In genomic region chr7:98458090-98458875, GRCh38 we compare ENCODE assay signal across 20 cellular contexts. TPM values are rescaled to one million over a fixed set of nuclear protein-coding genes. Genes with fewer than 3 reads are reported as not detected.
DNase-seq lines count a peak whose midpoint lies in the region; ATAC-seq, FAIRE-seq and TF ChIP-seq lines count a peak whose summit lies in the region.
"Had no signal": no experiment of that assay in that cellular context is flagged by ENCODE, and none has a peak within 500 bp of the region (broad histone marks: within the 10 kb centered on the region; RNA-seq: fewer than 3 reads in every experiment).

No MANE protein-coding gene starts in this region.

- TF ChIP-seq CTCF in Calu3 (IDR thresholded peaks at IDR 0.05; ENCODE audit: unreplicated experiment) (no peak), IMR-90 (conservative IDR thresholded peaks at IDR 0.05; ENCODE audit: low read depth, low read length) (no peak), H1 (IDR thresholded peaks at IDR 0.05; ENCODE audit: control extremely low read depth in 1 of 3, insufficient read depth in 1 of 3, low read depth in 1 of 3, low read length in 3 of 3) (no peak), ascending aorta (IDR thresholded peaks at IDR 0.05) (no peak), coronary artery (IDR thresholded peaks at IDR 0.05) (no peak)
- no peak for TF ChIP-seq CTCF in CD4-positive, alpha-beta T cell (IDR thresholded peaks at IDR 0.05)

- H2BK20ac ChIP-seq in IMR-90 (ENCODE audit: low read depth, low read length) = no peak overlapping the region
- no peak overlapping the region for H2BK20ac ChIP-seq in H1 (ENCODE audit: low read length)

- DNase-seq in Calu3 (peak; percentile 3), IMR-90 (no peak), SJCRH30 (peak; percentile 26 to 59), H1 (ENCODE audit: low read depth in 1 of 2, low spot score in 2 of 2) (no peak), ascending aorta (ENCODE audit: low spot score in 2 of 2) (no peak), coronary artery (ENCODE audit: low spot score) (no peak)
- no peak for DNase-seq in activated CD8-positive, alpha-beta memory T cell treated with anti-CD3 and anti-CD28 coated beads, Interleukin-2, amount 10 ng/mL, durations not matched to agents 7 days and 5 days
- no peak for DNase-seq in CD4-positive, alpha-beta T cell
- DNase-seq: H9, HFFc6, MV-4-11, NCI-H226, SW 1271, T-helper 17 cell had no signal

- WGBS in IMR-90 (ENCODE audit: extremely low coverage in 2 of 2, insufficient read length in 1 of 2), 2 experiments = 47% methylated on average over 8 of the region's 16 CpGs; no CpG with 5 or more reads in 1 of the 2 experiments
- WGBS in H1 (ENCODE audit: extremely low coverage in 1 of 2, insufficient coverage in 1 of 2, insufficient read length in 1 of 2, insufficient replicate concordance in 2 of 2, low coverage in 1 of 2, low lambda C conversion rate in 2 of 2, missing lambda C conversion rate in 1 of 2), 2 experiments = 95% methylated on average over 16 of the region's 16 CpGs; no CpG with 5 or more reads in 1 of the 2 experiments

- POLR2A ChIA-PET in IMR-90 (lab: Charles Lee; ENCODE audit: unreplicated experiment) (no interaction called here), H1 (lab: Charles Lee; ENCODE audit: partially characterized antibody) (interaction anchor here (0.8 to 1.1 kb wide), 2 partner anchors 16 to 159 kb away, joined by 3 read pairs; partner anchors contain the start of gene NPTX2)
- POLR2A ChIA-PET in CD4-positive, alpha-beta T cell (lab: Charles Lee) = no interaction called here

- BruUV-seq in Calu3 (replicated peaks; lab: Mats Ljungman, UMichigan) = no TSS peak
- BruUV-seq in IMR-90 (replicated peaks; lab: Mats Ljungman, UMichigan) = no TSS peak

- H3K27me3 ChIP-seq in IMR-90 (ENCODE audit: control insufficient read depth, insufficient read depth, low read length) = no peaks in the 10 kb centered on the region; the same call in 1 of the 2 replicates
- no peaks in the 10 kb centered on the region for H3K27me3 ChIP-seq in SJCRH30
- no peaks in the 10 kb centered on the region; a peak in 1 of 7 replicates for H3K27me3 ChIP-seq in H1 (replicated peaks in 1 of 4; ENCODE audit: control insufficient read depth in 3 of 4, extremely low read depth in 1 of 4, insufficient read depth in 3 of 4, low read length in 3 of 4)
- no peaks in the 10 kb centered on the region for H3K27me3 ChIP-seq in ascending aorta
- peaks cover 3% of the 10 kb centered on the region for H3K27me3 ChIP-seq in CD4-positive, alpha-beta T cell (ENCODE audit: control insufficient read depth, insufficient read depth, low read length)

- H3K9me1 ChIP-seq in IMR-90 (ENCODE audit: insufficient read depth, low read length) = no peaks in the 10 kb centered on the region

- no peak overlapping the region for H3K56ac ChIP-seq in IMR-90 (ENCODE audit: extremely low read depth, insufficient read depth, low read length)
- H3K56ac ChIP-seq in H1 (replicated peaks; ENCODE audit: insufficient read length, low read depth, low read length) = no peak overlapping the region

- TF ChIP-seq POLR2A in IMR-90 (IDR thresholded peaks at IDR 0.05; ENCODE audit: low read depth, low read length) = no peak
- no peak for TF ChIP-seq POLR2A in H1 (IDR thresholded peaks at IDR 0.05; ENCODE audit: control extremely low read depth in 1 of 2, low read depth in 2 of 2, low read length in 2 of 2)

- H3K9ac ChIP-seq in IMR-90 (ENCODE audit: low read depth, low read length) (no peak overlapping the region), H1 (replicated peaks in 1 of 4; ENCODE audit: extremely low read depth in 1 of 4, low read depth in 3 of 4, low read length in 3 of 4) (no peak overlapping the region)
- H3K9ac ChIP-seq: KMS-11 had no signal

- H3K27me3 Mint-ChIP-seq in Calu3 (ENCODE audit: unreplicated experiment) = peaks cover 9% of the 10 kb centered on the region
- H3K27me3 Mint-ChIP-seq in activated CD8-positive, alpha-beta memory T cell treated with anti-CD3 and anti-CD28 coated beads, Interleukin-2, amount 10 ng/mL, durations not matched to agents 7 days and 5 days = no peaks in the 10 kb centered on the region
- H3K27me3 Mint-ChIP-seq in CD4-positive, alpha-beta T cell = no peaks in the 10 kb centered on the region

- H2BK120ac ChIP-seq in IMR-90 (ENCODE audit: low read depth, low read length) (no peak overlapping the region), H1 (replicated peaks; ENCODE audit: low read depth, low read length) (no peak overlapping the region)

- H3K36me3 ChIP-seq in IMR-90 (ENCODE audit: control insufficient read depth, insufficient read depth, low read length) (no peaks in the 10 kb centered on the region), SJCRH30 (no peaks in the 10 kb centered on the region), H1 (ENCODE audit: control insufficient read depth in 2 of 4, insufficient read depth in 4 of 4, low read length in 3 of 4) (no peaks in the 10 kb centered on the region), ascending aorta (no peaks in the 10 kb centered on the region)

- CTCF ChIA-PET in Calu3 (lab: Charles Lee) = interaction anchor here (0.6 kb wide), 2 partner anchors 55 to 373 kb away, joined by 3 read pairs; no protein-coding TSS in a partner anchor
- CTCF ChIA-PET in IMR-90 (lab: Yijun Ruan, JAX) = no interaction called here
- CTCF ChIA-PET in H1 (lab: Charles Lee; ENCODE audit: partially characterized antibody) = interaction anchor here (1.2 to 2.7 kb wide), 3 partner anchors 14 to 383 kb away, joined by 3 to 8 read pairs (median 3); no protein-coding TSS in a partner anchor
- CTCF ChIA-PET in activated CD8-positive, alpha-beta memory T cell treated with anti-CD3 and anti-CD28 coated beads, Interleukin-2, amount 10 ng/mL, durations not matched to agents 7 days and 5 days (lab: Charles Lee) = no interaction called here
- CTCF ChIA-PET in CD4-positive, alpha-beta T cell (lab: Charles Lee) = no interaction called here

- H3K14ac ChIP-seq in IMR-90 (replicated peaks; ENCODE audit: low read depth, low read length) = no peak overlapping the region
- H3K14ac ChIP-seq in H1 (ENCODE audit: insufficient read length) = no peak overlapping the region

- H4K5ac ChIP-seq in IMR-90 (ENCODE audit: low read depth, low read length) (no peak overlapping the region), H1 (ENCODE audit: insufficient read length, low read depth, low read length) (no peak overlapping the region)

- H3K18ac ChIP-seq in IMR-90 (ENCODE audit: low read depth, low read length) = no peak overlapping the region
- H3K18ac ChIP-seq in H1 (ENCODE audit: extremely low read depth, low read length) = no peak overlapping the region

- TF ChIP-seq RAD21 in IMR-90 (IDR thresholded peaks at IDR 0.05; ENCODE audit: low read length) (no peak), H1 (IDR thresholded peaks at IDR 0.05 in 1 of 2, conservative IDR thresholded peaks at IDR 0.05 in 1 of 2; ENCODE audit: low read depth in 2 of 2, low read length in 2 of 2) (no peak)

- no peak overlapping the region for H3K4me2 ChIP-seq in IMR-90 (ENCODE audit: low read depth, low read length)
- no peak overlapping the region for H3K4me2 ChIP-seq in H1 (ENCODE audit: insufficient read depth in 1 of 2, low read depth in 2 of 2, low read length in 2 of 2)
- H3K4me2 ChIP-seq: KMS-11 had no signal

- intact Hi-C loops in Calu3 (cut with micrococcal nuclease; ENCODE audit: unreplicated experiment) = no loop called here
- intact Hi-C loops in IMR-90 (cut with micrococcal nuclease) = no loop called here
- intact Hi-C loops in ascending aorta (cut with DNase I) = no loop called here
- intact Hi-C loops in CD4-positive, alpha-beta T cell (cut with DNase I, micrococcal nuclease) = no loop called here

- H3K79me1 ChIP-seq in IMR-90 (ENCODE audit: low read depth in 1 of 2, low read length in 2 of 2) (no peaks in the 10 kb centered on the region), H1 (ENCODE audit: low read depth, low read length) (no peaks in the 10 kb centered on the region)

- H3K9me3 ChIP-seq in IMR-90 (ENCODE audit: control insufficient read depth, insufficient read depth, low read length) (no peaks in the 10 kb centered on the region), SJCRH30 (replicated peaks) (no peaks in the 10 kb centered on the region), H1 (ENCODE audit: insufficient read depth in 2 of 2, low read depth in 1 of 2, low read length in 1 of 2) (peaks cover 5 to 6% of the 10 kb centered on the region in 2 experiments; a peak in 2 of 4 replicates), ascending aorta (no peaks in the 10 kb centered on the region)
- no peaks in the 10 kb centered on the region for H3K9me3 ChIP-seq in CD4-positive, alpha-beta T cell (ENCODE audit: control insufficient read depth, low read length)

- ATAC-seq in IMR-90 (ENCODE audit: low read depth) = no peak
- no peak for ATAC-seq in activated CD8-positive, alpha-beta memory T cell treated with anti-CD3 and anti-CD28 coated beads, Interleukin-2, amount 10 ng/mL, durations not matched to agents 7 days and 5 days
- no peak for ATAC-seq in CD4-positive, alpha-beta T cell (ENCODE audit: poor library complexity)
- ATAC-seq: Right ventricle myocardium inferior, T-helper 17 cell had no signal

- H3K9me3 Mint-ChIP-seq in Calu3 (ENCODE audit: low read depth, unreplicated experiment) = no peaks in the 10 kb centered on the region
- no peaks in the 10 kb centered on the region for H3K9me3 Mint-ChIP-seq in activated CD8-positive, alpha-beta memory T cell treated with anti-CD3 and anti-CD28 coated beads, Interleukin-2, amount 10 ng/mL, durations not matched to agents 7 days and 5 days (ENCODE audit: low read depth)
- H3K9me3 Mint-ChIP-seq in CD4-positive, alpha-beta T cell = no peaks in the 10 kb centered on the region

- H3K27ac ChIP-seq in IMR-90 (ENCODE audit: insufficient read depth, low read length) = no peak overlapping the region
- no peak overlapping the region for H3K27ac ChIP-seq in SJCRH30
- no peak overlapping the region for H3K27ac ChIP-seq in H1 (ENCODE audit: low read depth, low read length)
- no peak overlapping the region for H3K27ac ChIP-seq in ascending aorta
- H3K27ac ChIP-seq in coronary artery = no peak overlapping the region
- H3K27ac ChIP-seq in CD4-positive, alpha-beta T cell (ENCODE audit: low read depth, low read length) = no peak overlapping the region
- H3K27ac ChIP-seq: KMS-11 had no signal

- FAIRE-seq in H1 (lab: Jason Lieb, UNC) = no peak
- FAIRE-seq: GM12892, RCC 7860 had no signal

- dilution Hi-C loops in IMR-90 (cut with HindIII; ENCODE audit: low sequenced_read_pairs, unreplicated experiment) = no loop called here

- H2AFZ ChIP-seq in IMR-90 (replicated peaks; ENCODE audit: low read length, poor library complexity) (peak overlapping the region; percentile 51), H1 (ENCODE audit: low read length) (no peak overlapping the region)

- H3K4ac ChIP-seq in IMR-90 (ENCODE audit: low read depth, low read length) (no peak overlapping the region), H1 (replicated peaks; ENCODE audit: insufficient read length, low read depth, low read length) (no peak overlapping the region)

- no peak for TF ChIP-seq EP300 in H1 (IDR thresholded peaks at IDR 0.05; ENCODE audit: borderline replicate concordance in 1 of 2, low read depth in 2 of 2, low read length in 2 of 2)

- no peak overlapping the region for H2AK5ac ChIP-seq in IMR-90 (ENCODE audit: low read depth, low read length)
- no peak overlapping the region for H2AK5ac ChIP-seq in H1 (ENCODE audit: low read depth, low read length)

- H3K23ac ChIP-seq in IMR-90 (ENCODE audit: low read depth, low read length) (no peak overlapping the region), H1 (ENCODE audit: insufficient read length) (no peak overlapping the region)

- H4K91ac ChIP-seq in IMR-90 (ENCODE audit: insufficient read depth, low read depth, low read length) (no peak overlapping the region), H1 (replicated peaks; ENCODE audit: insufficient read length, low read length) (no peak overlapping the region)

- H3K27ac Mint-ChIP-seq in Calu3 (ENCODE audit: unreplicated experiment) = no peak overlapping the region
- H3K27ac Mint-ChIP-seq in activated CD8-positive, alpha-beta memory T cell treated with anti-CD3 and anti-CD28 coated beads, Interleukin-2, amount 10 ng/mL, durations not matched to agents 7 days and 5 days = no peak overlapping the region
- H3K27ac Mint-ChIP-seq in CD4-positive, alpha-beta T cell = no peak overlapping the region
- H3K27ac Mint-ChIP-seq: CD14-positive monocyte, HFFc6, T-helper 17 cell had no signal

- no peaks in the 10 kb centered on the region for H3K23me2 ChIP-seq in H1 (ENCODE audit: low read depth, low read length)

- no peak overlapping the region for H2AK9ac ChIP-seq in IMR-90 (replicated peaks; ENCODE audit: low read depth, low read length, poor library complexity)

- no peak overlapping the region for H2BK12ac ChIP-seq in H1 (ENCODE audit: low read depth, low read length)

- no peak overlapping the region for H2BK5ac ChIP-seq in IMR-90 (ENCODE audit: low read depth, low read length, poor library complexity, severe bottlenecking)
- H2BK5ac ChIP-seq in H1 (ENCODE audit: low read depth, low read length) = no peak overlapping the region

- H3K4me1 Mint-ChIP-seq in Calu3 (ENCODE audit: low read depth, unreplicated experiment) = no peaks in the 10 kb centered on the region
- H3K4me1 Mint-ChIP-seq in activated CD8-positive, alpha-beta memory T cell treated with anti-CD3 and anti-CD28 coated beads, Interleukin-2, amount 10 ng/mL, durations not matched to agents 7 days and 5 days = no peaks in the 10 kb centered on the region
- no peaks in the 10 kb centered on the region for H3K4me1 Mint-ChIP-seq in CD4-positive, alpha-beta T cell (ENCODE audit: low read depth)
- H3K4me1 Mint-ChIP-seq: CD14-positive monocyte, T-helper 17 cell had no signal

- H3K4me1 ChIP-seq in IMR-90 (ENCODE audit: control insufficient read depth, insufficient read depth, low read length) (no peaks in the 10 kb centered on the region), SJCRH30 (peaks cover 23% of the 10 kb centered on the region), H1 (replicated peaks in 1 of 4; ENCODE audit: control insufficient read depth in 3 of 4, insufficient read depth in 4 of 4, low read length in 3 of 4) (peaks cover 0 to 3% (median 0%) of the 10 kb centered on the region in 4 experiments; a peak in 1 of 7 replicates), ascending aorta (no peaks in the 10 kb centered on the region)

- no peak overlapping the region for H3K4me3 Mint-ChIP-seq in Calu3 (ENCODE audit: low read depth, unreplicated experiment)
- H3K4me3 Mint-ChIP-seq in activated CD8-positive, alpha-beta memory T cell treated with anti-CD3 and anti-CD28 coated beads, Interleukin-2, amount 10 ng/mL, durations not matched to agents 7 days and 5 days = no peak overlapping the region
- H3K4me3 Mint-ChIP-seq in CD4-positive, alpha-beta T cell = no peak overlapping the region
- H3K4me3 Mint-ChIP-seq: CD14-positive monocyte, H9, HFFc6, T-helper 17 cell had no signal

- H3K36me3 Mint-ChIP-seq in Calu3 (ENCODE audit: insufficient read depth, unreplicated experiment) = no peaks in the 10 kb centered on the region
- H3K36me3 Mint-ChIP-seq in activated CD8-positive, alpha-beta memory T cell treated with anti-CD3 and anti-CD28 coated beads, Interleukin-2, amount 10 ng/mL, durations not matched to agents 7 days and 5 days = no peaks in the 10 kb centered on the region
- H3K36me3 Mint-ChIP-seq in CD4-positive, alpha-beta T cell (ENCODE audit: low read depth) = no peaks in the 10 kb centered on the region
- H3K36me3 Mint-ChIP-seq: CD14-positive monocyte had no signal

- H4K20me1 ChIP-seq in IMR-90 (ENCODE audit: insufficient read depth, low read length) = no peaks in the 10 kb centered on the region
- H4K20me1 ChIP-seq in H1 (replicated peaks in 1 of 2; ENCODE audit: control insufficient read depth in 1 of 2, insufficient read depth in 2 of 2, low read length in 2 of 2) = no peaks in the 10 kb centered on the region

- H3K79me2 ChIP-seq in H1 (ENCODE audit: control insufficient read depth in 1 of 2, insufficient read depth in 2 of 2, low read length in 2 of 2) = no peaks in the 10 kb centered on the region

- H3K4me3 ChIP-seq in IMR-90 (ENCODE audit: insufficient read depth, low read depth, low read length) (no peak overlapping the region), SJCRH30 (no peak overlapping the region), H1 (ENCODE audit: extremely low read depth in 1 of 4, insufficient read depth in 2 of 4, low read depth in 3 of 4, low read length in 4 of 4) (no peak overlapping the region), ascending aorta (no peak overlapping the region), coronary artery (no peak overlapping the region)

- H4K8ac ChIP-seq in IMR-90 (ENCODE audit: low read depth in 2 of 2, low read length in 2 of 2) = no peak overlapping the region
- no peak overlapping the region for H4K8ac ChIP-seq in H1 (ENCODE audit: extremely low read depth, insufficient read depth, low read length)

- H2BK15ac ChIP-seq in IMR-90 (ENCODE audit: low read depth, low read length) (no peak overlapping the region), H1 (ENCODE audit: low read length) (no peak overlapping the region)

- in situ Hi-C loops in IMR-90 (cut with MboI; ENCODE audit: low sequenced_read_pairs) = no loop called here

RNA-seq across cellular contexts. Expression of gene BAIAP2L1, which starts 57.4 kb away (rescaled TPM):
- total RNA-seq in Calu3 (2022) (55.8 and 63.8 TPM in 2 replicates), IMR-90 (2012; rRNA removed) (2.2 TPM in 2 replicates), ascending aorta (2.8 TPM)
- polyA plus RNA-seq in IMR-90 (2012; rRNA removed) (5.8 and 6.0 TPM in 2 replicates), H1 (2011; rRNA removed) (19.2 and 24.7 TPM in 2 replicates)
- polyA plus RNA-seq in IMR-90 (2012; cell fraction: cytosol; rRNA removed) = 4.7 and 5.4 TPM in 2 replicates
- polyA plus RNA-seq in IMR-90 (2012; cell fraction: nucleus; rRNA removed; ENCODE audit: low replicate concordance) = 6.3 and 8.4 TPM in 2 replicates
- total RNA-seq in SJCRH30 (2014; rRNA removed; shearing (Covaris generic)) = 20.8 and 21.7 TPM in 2 replicates
- total RNA-seq in H1 (2021; fragmentation: NEBNext Ultra II Directional; extraction: Animal tissue kit (Norgen Biotek cat#: 25700)) = 42.0 and 42.9 TPM in 2 replicates
- 32.1 TPM for polyA plus RNA-seq in H1 (2011; cell fraction: cytosol; rRNA removed)
- 38.1 TPM for polyA plus RNA-seq in H1 (2011; cell fraction: nucleus; rRNA removed)
- polyA plus RNA-seq in H1 (2012, experiment 1 of 2) = 29.5 to 32.8 TPM (median 30.9 TPM) in 4 replicates
- polyA plus RNA-seq in H1 (2012, experiment 2 of 2) = 15.6 TPM
- 22.3 TPM for polyA plus RNA-seq in H1 (2013, experiment 1 of 2)
- polyA plus RNA-seq in H1 (2013, experiment 2 of 2) = 21.9 TPM
- 26.8 and 27.1 TPM in 2 replicates for polyA minus RNA-seq in H1 (2011; rRNA and poly(A)+ RNA removed)
- 19.4 TPM for polyA minus RNA-seq in H1 (2011; cell fraction: cytosol; rRNA and poly(A)+ RNA removed)
- polyA minus RNA-seq in H1 (2011; cell fraction: nucleus; rRNA and poly(A)+ RNA removed) = 24.1 TPM
- total RNA-seq in activated CD8-positive, alpha-beta memory T cell treated with anti-CD3 and anti-CD28 coated beads, Interleukin-2, amount 10 ng/mL, durations not matched to agents 7 days and 5 days = 1 to 10 TPM; 1.1 to 1.4 TPM
- under 1 TPM; 0.33 to 0.61 TPM for total RNA-seq in CD4-positive, alpha-beta T cell
- total RNA-seq: OCI-LY7 had no signal

Comparison
In these comparisons a context has a peak if more than half of its experiments do, and no peak if none do; other contexts are left out.
1. DNase-seq: peak in Calu3 (single experiment) and SJCRH30 (2 of 2); none in IMR-90 (single experiment), H1 (0 of 2), ascending aorta (0 of 2), coronary artery (single experiment), activated CD8-positive, alpha-beta memory T cell treated with anti-CD3 and anti-CD28 coated beads, Interleukin-2, amount 10 ng/mL, durations not matched to agents 7 days and 5 days (single experiment) and CD4-positive, alpha-beta T cell (0 of 10).
2. CTCF ChIA-PET loops: an anchor here in Calu3 (0.6 kb wide) and H1 (1.2 to 2.7 kb wide); none called in IMR-90, activated CD8-positive, alpha-beta memory T cell treated with anti-CD3 and anti-CD28 coated beads, Interleukin-2, amount 10 ng/mL, durations not matched to agents 7 days and 5 days and CD4-positive, alpha-beta T cell.